ENCODE assay signal across 13 cellular contexts in genomic region chr6:163354085-163354484, GRCh38.
DNase-seq lines count a peak whose midpoint lies in the region; ATAC-seq, FAIRE-seq and TF ChIP-seq lines count a peak whose summit lies in the region.
"Had no signal": no experiment of that assay in that cellular context is flagged by ENCODE, and none has a peak within 500 bp of the region (broad histone marks: within the 10 kb centered on the region; RNA-seq: fewer than 3 reads in every experiment).

No MANE protein-coding gene starts in this region.

- peak; percentile 21 for DNase-seq in IMR-90
- DNase-seq in K562 (ENCODE audit: extremely low read depth in 1 of 4, low spot score in 3 of 4), result peak in 1 of 4 experiments; percentile 37
- peak in 2 of 3 donors; percentile 37 to 57 for DNase-seq in right cardiac atrium
- no peak for DNase-seq in HuH-7.5 (ENCODE audit: low spot score)
- no peak for DNase-seq in NCI-H345 treated with DMSO at 0.1 percent for 48 hours (lab: John Stamatoyannopoulos, UW; ENCODE audit: unreplicated experiment)
- no peak for DNase-seq in CD8-positive, alpha-beta memory T cell
- no peak for DNase-seq in coronary artery (ENCODE audit: low spot score)
- DNase-seq: activated CD8-positive, alpha-beta memory T cell treated with anti-CD3 and anti-CD28 coated beads, Interleukin-2, amount 10 ng/mL, durations not matched to agents 7 days and 5 days; CD4-positive, alpha-beta T cell; NCI-H2029 treated with DMSO at 0.1 percent for 48 hours; T1000 had no signal

- no peak for TF ChIP-seq RAD21 in IMR-90 (IDR thresholded peaks at IDR 0.05; ENCODE audit: low read length)
- no peak for TF ChIP-seq RAD21 in K562 (CRISPR knock-in tag; conservative IDR thresholded peaks at IDR 0.05 in 1 of 2, IDR thresholded peaks at IDR 0.05 in 1 of 2)

- no peak overlapping the region for H3K27ac Mint-ChIP-seq in CD8-positive, alpha-beta memory T cell
- H3K27ac Mint-ChIP-seq: activated CD8-positive, alpha-beta memory T cell treated with anti-CD3 and anti-CD28 coated beads, Interleukin-2, amount 10 ng/mL, durations not matched to agents 7 days and 5 days; CD4-positive, alpha-beta T cell; GM23338 had no signal

- no peaks in the 10 kb centered on the region for H3K36me3 Mint-ChIP-seq in CD8-positive, alpha-beta memory T cell
- H3K36me3 Mint-ChIP-seq: activated CD8-positive, alpha-beta memory T cell treated with anti-CD3 and anti-CD28 coated beads, Interleukin-2, amount 10 ng/mL, durations not matched to agents 7 days and 5 days had no signal

- POLR2A ChIA-PET in IMR-90 (lab: Charles Lee; ENCODE audit: unreplicated experiment), result no interaction called here
- POLR2A ChIA-PET in K562 (lab: Yijun Ruan, JAX), result interaction anchor here (0.6 to 1.4 kb wide), 4 partner anchors 10 to 277 kb away, joined by 3 to 5 read pairs (median 4); no protein-coding TSS in a partner anchor
- POLR2A ChIA-PET in CD8-positive, alpha-beta memory T cell (lab: Charles Lee), result no interaction called here

- ATAC-seq in IMR-90 (ENCODE audit: low read depth), result peak; percentile 16
- peak; percentile 9; the same call in 2 of the 3 replicates for ATAC-seq in K562
- ATAC-seq in right cardiac atrium, result peak; percentile 42 to 67
- ATAC-seq: activated CD8-positive, alpha-beta memory T cell treated with anti-CD3 and anti-CD28 coated beads, Interleukin-2, amount 10 ng/mL, durations not matched to agents 7 days and 5 days; GM23338 had no signal

- TF ChIP-seq POLR2A in IMR-90 (IDR thresholded peaks at IDR 0.05; ENCODE audit: low read depth, low read length) (no peak), K562 (conservative IDR thresholded peaks at IDR 0.05) (no peak)

- no peak overlapping the region for H3K14ac ChIP-seq in IMR-90 (replicated peaks; ENCODE audit: low read depth, low read length)

- H3K18ac ChIP-seq in IMR-90 (ENCODE audit: low read depth, low read length), result no peak overlapping the region

- dilution Hi-C loops in IMR-90 (cut with HindIII; ENCODE audit: low sequenced_read_pairs, unreplicated experiment), result no loop called here

- no peaks in the 10 kb centered on the region for H4K20me1 ChIP-seq in IMR-90 (ENCODE audit: insufficient read depth, low read length)
- H4K20me1 ChIP-seq in K562 (replicated peaks; ENCODE audit: control insufficient read depth, insufficient read depth, low read length), result no peaks in the 10 kb centered on the region

- no peak overlapping the region for H3K4me3 ChIP-seq in IMR-90 (ENCODE audit: insufficient read depth, low read depth, low read length)
- no peak overlapping the region for H3K4me3 ChIP-seq in K562
- no peak overlapping the region for H3K4me3 ChIP-seq in right cardiac atrium (ENCODE audit: low read length)
- no peak overlapping the region for H3K4me3 ChIP-seq in skin epidermis
- no peak overlapping the region for H3K4me3 ChIP-seq in CD8-positive, alpha-beta memory T cell (ENCODE audit: low read length)
- no peak overlapping the region for H3K4me3 ChIP-seq in coronary artery
- H3K4me3 ChIP-seq: GM23338 had no signal

- H2AFZ ChIP-seq in IMR-90 (replicated peaks; ENCODE audit: low read length, poor library complexity), result peak overlapping the region; percentile 72
- H2AFZ ChIP-seq in K562 (ENCODE audit: low read depth, low read length), result peak overlapping the region; percentile 57
- H2AFZ ChIP-seq: GM23338 had no signal

- H4K91ac ChIP-seq in IMR-90 (ENCODE audit: insufficient read depth, low read depth, low read length), result no peak overlapping the region

- H2BK5ac ChIP-seq in IMR-90 (ENCODE audit: low read depth, low read length, poor library complexity, severe bottlenecking), result no peak overlapping the region

- no peak overlapping the region for H2BK120ac ChIP-seq in IMR-90 (ENCODE audit: low read depth, low read length)

- no peak overlapping the region for H3K27ac ChIP-seq in IMR-90 (ENCODE audit: insufficient read depth, low read length)
- no peak overlapping the region for H3K27ac ChIP-seq in K562 (ENCODE audit: extremely low read depth, low read depth, low read length)
- peak overlapping the region; percentile 32 for H3K27ac ChIP-seq in right cardiac atrium (ENCODE audit: low read length)
- H3K27ac ChIP-seq in skin epidermis, result peak overlapping the region in 11 of 21 experiments; percentile 13 to 88 (median 71)
- no peak overlapping the region for H3K27ac ChIP-seq in CD8-positive, alpha-beta memory T cell (ENCODE audit: low read depth, low read length)
- peak overlapping the region in 1 of 2 donors; percentile 56 for H3K27ac ChIP-seq in coronary artery

- no peak overlapping the region for H4K8ac ChIP-seq in IMR-90 (ENCODE audit: low read depth in 2 of 2, low read length in 2 of 2)

- no peak overlapping the region for H3K4me2 ChIP-seq in IMR-90 (ENCODE audit: low read depth, low read length)
- H3K4me2 ChIP-seq in K562 (ENCODE audit: insufficient read depth, low read length), result no peak overlapping the region
- H3K4me2 ChIP-seq: GM23338 had no signal

- no peaks in the 10 kb centered on the region for H3K9me3 Mint-ChIP-seq in CD8-positive, alpha-beta memory T cell
- H3K9me3 Mint-ChIP-seq: CD4-positive, alpha-beta T cell; GM23338 had no signal

- H3K4ac ChIP-seq in IMR-90 (ENCODE audit: low read depth, low read length), result no peak overlapping the region

- H2BK20ac ChIP-seq in IMR-90 (ENCODE audit: low read depth, low read length), result no peak overlapping the region

- no peak overlapping the region for H3K9ac ChIP-seq in IMR-90 (ENCODE audit: low read depth, low read length)
- H3K9ac ChIP-seq in K562 (ENCODE audit: insufficient read depth in 1 of 2, low read depth in 2 of 2, low read length in 2 of 2), result no peak overlapping the region

- H3K4me1 ChIP-seq in IMR-90 (ENCODE audit: control insufficient read depth, insufficient read depth, low read length), result peaks cover 8% of the 10 kb centered on the region; the same call in 1 of the 2 replicates
- peaks cover 0 to 4% of the 10 kb centered on the region in 2 experiments; a peak in 2 of 5 replicates for H3K4me1 ChIP-seq in K562 (replicated peaks in 1 of 2; ENCODE audit: control insufficient read depth in 2 of 2, insufficient read depth in 2 of 2, low read length in 2 of 2)
- H3K4me1 ChIP-seq in right cardiac atrium (ENCODE audit: control insufficient read depth, insufficient read depth, low read length), result peaks cover 8% of the 10 kb centered on the region
- H3K4me1 ChIP-seq in CD8-positive, alpha-beta memory T cell (ENCODE audit: insufficient read depth, low read length), result no peaks in the 10 kb centered on the region

- H3K9me1 ChIP-seq in IMR-90 (ENCODE audit: insufficient read depth, low read length) (no peaks in the 10 kb centered on the region; the same call in 1 of the 2 replicates), K562 (ENCODE audit: control insufficient read depth, insufficient read depth, low read length) (no peaks in the 10 kb centered on the region)

- H3K4me1 Mint-ChIP-seq in CD8-positive, alpha-beta memory T cell, result no peaks in the 10 kb centered on the region
- H3K4me1 Mint-ChIP-seq: activated CD8-positive, alpha-beta memory T cell treated with anti-CD3 and anti-CD28 coated beads, Interleukin-2, amount 10 ng/mL, durations not matched to agents 7 days and 5 days had no signal

- H3K36me3 ChIP-seq in IMR-90 (ENCODE audit: control insufficient read depth, insufficient read depth, low read length), result no peaks in the 10 kb centered on the region
- H3K36me3 ChIP-seq in K562 (ENCODE audit: control insufficient read depth, insufficient read depth, low read length), result no peaks in the 10 kb centered on the region
- no peaks in the 10 kb centered on the region for H3K36me3 ChIP-seq in CD8-positive, alpha-beta memory T cell (ENCODE audit: insufficient read depth, low read length)

- no peak overlapping the region for H2BK15ac ChIP-seq in IMR-90 (ENCODE audit: low read depth, low read length)

- no peak for TF ChIP-seq EP300 in K562 (IDR thresholded peaks at IDR 0.05; ENCODE audit: low read length)

- no peak overlapping the region for H3K56ac ChIP-seq in IMR-90 (ENCODE audit: extremely low read depth, insufficient read depth, low read length)

- 33% methylated on average over 3 of the region's 8 CpGs; no CpG with 5 or more reads in 1 of the 2 experiments for WGBS in IMR-90 (ENCODE audit: extremely low coverage in 2 of 2, insufficient read length in 1 of 2), 2 experiments
- WGBS in K562 (ENCODE audit: insufficient coverage, low coverage, missing lambda C conversion rate), result 3% methylated on average over 8 of the region's 8 CpGs
- 28% methylated on average over 8 of the region's 8 CpGs for WGBS in right cardiac atrium

- H3K27me3 ChIP-seq in IMR-90 (ENCODE audit: control insufficient read depth, insufficient read depth, low read length) (no peaks in the 10 kb centered on the region), K562 (ENCODE audit: control insufficient read depth in 2 of 2, insufficient read depth in 2 of 2, low read length in 2 of 2) (peaks cover 44 to 77% of the 10 kb centered on the region in 2 experiments), right cardiac atrium (ENCODE audit: control insufficient read depth, insufficient read depth) (no peaks in the 10 kb centered on the region)
- H3K27me3 ChIP-seq in CD8-positive, alpha-beta memory T cell (ENCODE audit: insufficient read depth, low read length, poor library complexity, severe bottlenecking), result no peaks in the 10 kb centered on the region

- H3K4me3 Mint-ChIP-seq in CD8-positive, alpha-beta memory T cell, result no peak overlapping the region
- H3K4me3 Mint-ChIP-seq: activated CD8-positive, alpha-beta memory T cell treated with anti-CD3 and anti-CD28 coated beads, Interleukin-2, amount 10 ng/mL, durations not matched to agents 7 days and 5 days; CD4-positive, alpha-beta T cell; GM23338 had no signal

- no peak overlapping the region for H2AK9ac ChIP-seq in IMR-90 (replicated peaks; ENCODE audit: low read depth, low read length, poor library complexity)

- H3K79me2 ChIP-seq in K562 (ENCODE audit: control insufficient read depth, insufficient read depth, low read length), result no peaks in the 10 kb centered on the region

- no peak overlapping the region for H3K23ac ChIP-seq in IMR-90 (ENCODE audit: low read depth, low read length)

- BruUV-seq in IMR-90 (replicated peaks; lab: Mats Ljungman, UMichigan) (no TSS peak), K562 (replicated peaks; lab: Mats Ljungman, UMichigan) (no TSS peak)

- no peak for FAIRE-seq in K562 (lab: Jason Lieb, UNC)

- CTCF ChIA-PET in IMR-90 (lab: Yijun Ruan, JAX), result interaction anchor here (0.7 kb wide), 1 partner anchor 25 kb away, joined by 5 read pairs; no protein-coding TSS in a partner anchor
- CTCF ChIA-PET in K562 (lab: Yijun Ruan, JAX; ENCODE audit: low intra/inter-chr PET ratio), result no interaction called here
- CTCF ChIA-PET in CD8-positive, alpha-beta memory T cell (lab: Charles Lee), result no interaction called here

- H3K9me3 ChIP-seq in IMR-90 (ENCODE audit: control insufficient read depth, insufficient read depth, low read length) (no peaks in the 10 kb centered on the region), K562 (replicated peaks; ENCODE audit: control insufficient read depth, insufficient read depth, low read depth, low read length) (no peaks in the 10 kb centered on the region), right cardiac atrium (ENCODE audit: control insufficient read depth, low read length) (no peaks in the 10 kb centered on the region)
- H3K9me3 ChIP-seq in CD8-positive, alpha-beta memory T cell (ENCODE audit: low read length), result no peaks in the 10 kb centered on the region

- H3K79me1 ChIP-seq in IMR-90 (ENCODE audit: low read depth in 1 of 2, low read length in 2 of 2), result no peaks in the 10 kb centered on the region

- H3K27me3 Mint-ChIP-seq in CD8-positive, alpha-beta memory T cell, result peaks cover 11 to 29% of the 10 kb centered on the region in 2 donors

- in situ Hi-C loops in IMR-90 (cut with MboI; ENCODE audit: low sequenced_read_pairs) (no loop called here), K562 (cut with MboI) (no loop called here)

- no peak overlapping the region for H2AK5ac ChIP-seq in IMR-90 (ENCODE audit: low read depth, low read length)

- TF ChIP-seq CTCF in IMR-90 (conservative IDR thresholded peaks at IDR 0.05; ENCODE audit: low read depth, low read length) (no peak), K562 (IDR thresholded peaks at IDR 0.05 in 2 of 3, conservative IDR thresholded peaks at IDR 0.05 in 1 of 3; ENCODE audit: insufficient read depth in 2 of 3, low read depth in 1 of 3, low read length in 3 of 3) (no peak), coronary artery (IDR thresholded peaks at IDR 0.05) (no peak)

- no peak overlapping the region for H4K5ac ChIP-seq in IMR-90 (ENCODE audit: low read depth, low read length)

- intact Hi-C loops in IMR-90 (cut with micrococcal nuclease), result no loop called here
- intact Hi-C loops in K562 (cut with micrococcal nuclease), result no loop called here
- intact Hi-C loops in right cardiac atrium (cut with DNase I), result loop anchor here in 1 of 4 donors (10.0 kb wide), 1 partner anchor 51 kb away; no protein-coding TSS in a partner anchor

Comparison
In these comparisons a context has a peak if more than half of its experiments do, and no peak if none do; other contexts are left out.
1. DNase-seq: peak in IMR-90 (single experiment) and right cardiac atrium (2 of 3); none in HuH-7.5 (single experiment), NCI-H345 treated with DMSO at 0.1 percent for 48 hours (single experiment), CD8-positive, alpha-beta memory T cell (0 of 5) and coronary artery (single experiment).
2. H3K27ac ChIP-seq: peak in right cardiac atrium (single experiment) and skin epidermis (11 of 21); none in IMR-90 (single experiment), K562 (single experiment) and CD8-positive, alpha-beta memory T cell (single experiment).
3. Peak in every context shown above with its lines, with median percentiles within 50 percentile points of each other: ATAC-seq.